In the genomic region with DNA sequence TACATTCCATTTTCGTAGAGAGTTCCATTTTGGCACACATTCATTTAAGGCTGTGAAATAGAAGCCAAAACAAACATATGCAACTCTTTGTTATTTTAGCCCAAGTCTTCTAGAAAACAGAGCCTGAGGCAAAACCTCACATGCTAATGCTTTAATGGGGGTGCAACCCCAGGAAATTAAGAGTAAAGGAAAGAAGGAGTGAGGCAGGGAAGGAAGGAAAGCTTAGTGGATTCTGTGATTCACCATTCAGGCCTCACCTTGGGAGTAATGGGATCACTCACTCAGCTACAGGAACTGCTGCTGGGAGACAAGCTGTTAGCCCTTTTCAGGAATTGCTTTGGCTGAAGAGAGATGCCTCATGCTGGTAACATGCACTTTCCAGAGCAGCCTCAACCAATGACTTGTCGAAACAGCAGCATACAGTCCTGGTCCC, we compare ENCODE assay signal across 1 cellular context.
TF ChIP-seq lines count a peak whose summit lies in the region.

No MANE protein-coding gene starts in this region.

TF ChIP-seq in H1, 55 proteins besides CTCF, POLR2A, EP300 and RAD21:
- TF ChIP-seq, protein P1, sequence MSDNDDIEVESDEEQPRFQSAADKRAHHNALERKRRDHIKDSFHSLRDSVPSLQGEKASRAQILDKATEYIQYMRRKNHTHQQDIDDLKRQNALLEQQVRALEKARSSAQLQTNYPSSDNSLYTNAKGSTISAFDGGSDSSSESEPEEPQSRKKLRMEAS (IDR thresholded peaks at IDR 0.05) = 0 out of 2 replicates have a peak, but pooled peaks have one; percentile 18
- TF ChIP-seq, protein P2, sequence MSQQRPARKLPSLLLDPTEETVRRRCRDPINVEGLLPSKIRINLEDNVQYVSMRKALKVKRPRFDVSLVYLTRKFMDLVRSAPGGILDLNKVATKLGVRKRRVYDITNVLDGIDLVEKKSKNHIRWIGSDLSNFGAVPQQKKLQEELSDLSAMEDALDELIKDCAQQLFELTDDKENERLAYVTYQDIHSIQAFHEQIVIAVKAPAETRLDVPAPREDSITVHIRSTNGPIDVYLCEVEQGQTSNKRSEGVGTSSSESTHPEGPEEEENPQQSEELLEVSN (IDR thresholded peaks at IDR 0.05) = 0 out of 2 replicates have a peak, but pooled peaks have one; percentile 30
- no peak for TF ChIP-seq RNF2 (IDR thresholded peaks at IDR 0.05; ENCODE audit: borderline replicate concordance, low read depth, low read length, missing control alignments, poor library complexity, severe bottlenecking)
- TF ChIP-seq SIX5 (IDR thresholded peaks at IDR 0.05; ENCODE audit: low read depth, low read length) = no peak
